ENCODE assay signal across 29 cellular contexts in the genomic region with DNA sequence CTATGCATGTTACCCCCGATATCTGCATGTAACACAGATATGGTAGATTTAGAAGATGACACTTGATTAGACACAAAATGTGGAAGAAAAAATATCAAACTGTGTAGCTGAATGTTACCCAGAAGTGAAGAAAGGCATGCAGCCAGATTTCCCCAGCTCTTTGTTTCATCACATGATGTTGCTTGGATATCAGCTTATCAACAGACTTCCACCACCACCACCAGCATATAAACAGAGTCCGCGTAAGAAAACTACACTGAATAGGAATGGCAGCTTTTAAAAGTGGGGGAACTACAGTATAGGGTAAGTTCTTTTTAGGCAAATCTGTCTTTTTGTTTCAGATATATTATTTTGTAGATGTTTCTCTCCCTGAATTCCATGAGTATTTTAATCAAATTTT. TPM values are rescaled to one million over a fixed set of nuclear protein-coding genes. Genes with fewer than 3 reads are reported as not detected.
"Had no signal": no experiment of that assay in that cellular context is flagged by ENCODE, and none has a peak within 500 bp of the region (broad histone marks: within the 10 kb centered on the region; RNA-seq: fewer than 3 reads in every experiment).

TSS of gene FAM216B (plus strand) at position 223 of the 400 bp plus-strand sequence. CDS start 2,484 bp downstream, outside the sequence.

- DNase-seq: cerebellar nuclear complex; dorsolateral prefrontal cortex; effector CD8-positive, alpha-beta T cell; foreskin fibroblast; hippocampal formation; kidney glomerular epithelial cell; mesendoderm; naive B cell; occipital lobe; pancreas; right lobe of liver; spleen; stimulated activated CD4-positive, alpha-beta T cell treated with anti-CD3 and anti-CD28 coated beads, Interleukin-15, amount 100 ng/mL, for 24 hours; stimulated activated CD4-positive, alpha-beta T cell treated with anti-CD3 and anti-CD28 coated beads, Interleukin-1b, Interleukin-23, amount 100 ng/mL, for 48 hours; stimulated activated CD4-positive, alpha-beta T cell treated with anti-CD3 and anti-CD28 coated beads, Interleukin-4, amount 100 ng/mL, for 4 hours; stimulated activated naive B cell treated with anti-CD40 and anti-IgM and Interleukin-4, amounts not matched to agents 10 μg/mL and 1 μg/mL and 100 μg/mL, for 72 hours; stimulated activated naive CD8-positive, alpha-beta T cell treated with anti-CD3 and anti-CD28 coated beads, Interleukin-15, amount 100 ng/mL, for 72 hours; testis; transverse colon had no signal

- H3K9me3 Mint-ChIP-seq: stimulated activated naive B cell treated with anti-CD40 and anti-IgM and Interleukin-4, amounts not matched to agents 10 μg/mL and 1 μg/mL and 100 μg/mL, for 72 hours; stimulated activated naive CD8-positive, alpha-beta T cell treated with anti-CD3 and anti-CD28 coated beads, Interleukin-15, amount 100 ng/mL, for 72 hours had no signal

- H3K36me3 Mint-ChIP-seq: naive B cell; stimulated activated naive B cell treated with anti-CD40 and anti-IgM and Interleukin-4, amounts not matched to agents 10 μg/mL and 1 μg/mL and 100 μg/mL, for 72 hours had no signal

- H3K9me3 ChIP-seq: gastroesophageal sphincter, pancreas, right lobe of liver, spleen, testis, transverse colon had no signal

- H3K4me1 ChIP-seq: pancreas, right lobe of liver, spleen, testis, transverse colon had no signal

- H3K27me3 ChIP-seq: cardiac muscle cell, gastroesophageal sphincter, pancreas, right lobe of liver, testis, transverse colon had no signal

- H3K27ac ChIP-seq: cardiac muscle cell, coronary artery, dorsolateral prefrontal cortex, gastroesophageal sphincter, pancreas, right lobe of liver, spleen, testis, transverse colon had no signal

- H3K4me3 ChIP-seq: cardiac muscle cell, coronary artery, dorsolateral prefrontal cortex, gastroesophageal sphincter, lung, pancreas, right lobe of liver, spleen, testis, transverse colon had no signal

- H3K4me3 Mint-ChIP-seq: naive B cell; nephron; stimulated activated naive B cell treated with anti-CD40 and anti-IgM and Interleukin-4, amounts not matched to agents 10 μg/mL and 1 μg/mL and 100 μg/mL, for 72 hours; stimulated activated naive CD8-positive, alpha-beta T cell treated with anti-CD3 and anti-CD28 coated beads, Interleukin-15, amount 100 ng/mL, for 72 hours had no signal

- H3K4me1 Mint-ChIP-seq: naive B cell; stimulated activated naive B cell treated with anti-CD40 and anti-IgM and Interleukin-4, amounts not matched to agents 10 μg/mL and 1 μg/mL and 100 μg/mL, for 72 hours; stimulated activated naive CD8-positive, alpha-beta T cell treated with anti-CD3 and anti-CD28 coated beads, Interleukin-15, amount 100 ng/mL, for 72 hours had no signal

- H3K27ac Mint-ChIP-seq: naive B cell; nephron; progenitor cell of endocrine pancreas; stimulated activated naive CD8-positive, alpha-beta T cell treated with anti-CD3 and anti-CD28 coated beads, Interleukin-15, amount 100 ng/mL, for 72 hours had no signal

- H3K36me3 ChIP-seq: cardiac muscle cell, gastroesophageal sphincter, pancreas, right lobe of liver, spleen, transverse colon had no signal

RNA-seq across cellular contexts. Expression of gene FAM216B, which starts in this region (rescaled TPM):
- total RNA-seq: cardiac muscle cell, gastroesophageal sphincter, left lobe of liver, progenitor cell of endocrine pancreas, right lobe of liver, spleen, subcutaneous adipose tissue, transverse colon, ureter had no signal
- polyA plus RNA-seq: cardiac muscle cell, esophagus, pancreas had no signal
